In the genomic region with DNA sequence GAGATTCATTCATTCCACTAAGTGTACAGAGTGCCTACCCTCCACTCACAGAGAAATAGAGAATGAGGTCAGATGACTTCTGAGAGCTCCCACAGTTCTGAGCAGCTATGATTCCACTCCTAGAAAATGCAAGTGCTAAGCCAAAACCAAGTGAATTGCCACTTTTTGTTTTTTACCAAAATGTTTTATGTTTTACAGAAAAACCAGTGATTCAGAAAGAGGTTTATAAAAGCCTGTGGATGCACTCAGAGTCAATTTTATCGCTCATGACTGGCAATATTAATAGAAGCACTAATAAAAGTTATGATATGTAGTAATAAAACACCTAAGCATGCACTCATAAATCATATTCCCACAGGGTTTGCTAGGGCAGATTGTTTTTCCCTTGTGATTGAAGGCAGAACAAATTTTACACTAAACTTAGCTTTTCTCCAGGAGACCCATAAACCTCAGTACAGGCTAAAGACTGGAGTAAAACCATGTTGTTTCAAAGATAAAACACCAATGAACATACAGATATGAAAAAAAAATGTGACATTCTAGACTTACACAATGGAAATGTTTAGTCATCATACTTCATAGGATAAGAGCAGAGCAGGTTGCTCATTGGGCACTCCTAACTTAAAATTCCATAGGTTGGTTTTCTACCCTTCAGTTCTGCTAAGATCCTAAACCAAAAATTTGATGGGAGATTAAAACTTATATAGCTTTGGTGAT, we compare ENCODE assay signal across 28 cellular contexts.
DNase-seq lines count a peak whose midpoint lies in the region; ATAC-seq, FAIRE-seq and TF ChIP-seq lines count a peak whose summit lies in the region.
"Had no signal": no experiment of that assay in that cellular context is flagged by ENCODE, and none has a peak within 500 bp of the region (broad histone marks: within the 10 kb centered on the region; RNA-seq: fewer than 3 reads in every experiment).

No MANE protein-coding gene starts in this region.

- no peaks in the 10 kb centered on the region for H3K27me3 Mint-ChIP-seq in astrocyte (ENCODE audit: low read depth, unreplicated experiment)
- H3K27me3 Mint-ChIP-seq: naive thymus-derived CD8-positive, alpha-beta T cell had no signal

- H3K4me1 Mint-ChIP-seq in astrocyte (ENCODE audit: low read depth, unreplicated experiment) = no peaks in the 10 kb centered on the region
- H3K4me1 Mint-ChIP-seq: GM23338, WTC11 had no signal

- H3K4me3 ChIP-seq in astrocyte (ENCODE audit: insufficient read depth, low read depth, low read length) (no peak overlapping the region), fibroblast of pulmonary artery (replicated peaks; ENCODE audit: low read depth, low read length) (no peak overlapping the region)
- H3K4me3 ChIP-seq: BLaER1 treated with 17β-estradiol and CSF1 and Interleukin-3, amounts not matched to agents 10 nM and 100 nM; dorsolateral prefrontal cortex; GM23338; MG63; smooth muscle cell had no signal

- H3K27me3 ChIP-seq in astrocyte (ENCODE audit: insufficient read depth, low read length) = no peaks in the 10 kb centered on the region
- H3K27me3 ChIP-seq: BLaER1 treated with 17β-estradiol and CSF1 and Interleukin-3, amounts not matched to agents 10 nM and 100 nM; dorsolateral prefrontal cortex; MG63 had no signal

- no peak overlapping the region for H3K27ac ChIP-seq in astrocyte (ENCODE audit: low read depth, low read length)
- H3K27ac ChIP-seq: BLaER1 treated with 17β-estradiol and CSF1 and Interleukin-3, amounts not matched to agents 10 nM and 100 nM; dorsolateral prefrontal cortex had no signal

- ATAC-seq in HG02938 (IDR thresholded peaks at IDR 0.05; ENCODE audit: unreplicated experiment) (no peak), HG02678 (IDR thresholded peaks at IDR 0.05; ENCODE audit: unreplicated experiment) (no peak), GM18505 (IDR thresholded peaks at IDR 0.05; ENCODE audit: unreplicated experiment) (no peak)
- ATAC-seq: activated CD8-positive, alpha-beta T cell treated with anti-CD3 and anti-CD28 coated beads, Interleukin-2, amount 10 ng/mL, durations not matched to agents 7 days and 5 days; GM23338; naive thymus-derived CD8-positive, alpha-beta T cell; Right ventricle myocardium inferior; WTC11 had no signal

- DNase-seq in GM04503 (ENCODE audit: low read depth) (peak; percentile 53), astrocyte (ENCODE audit: low read depth) (peak; percentile 86), fibroblast of pulmonary artery (ENCODE audit: low read depth) (peak; percentile 40), stromal cell of bone marrow (ENCODE audit: low read depth) (peak; percentile 84), DMS53 treated with DMSO at 0.1 percent for 48 hours (lab: John Stamatoyannopoulos, UW; ENCODE audit: unreplicated experiment) (no peak)
- DNase-seq: activated CD8-positive, alpha-beta T cell treated with anti-CD3 and anti-CD28 coated beads, Interleukin-2, amount 10 ng/mL, durations not matched to agents 7 days and 5 days; activated naive CD4-positive, alpha-beta T cell treated with anti-CD3 and anti-CD28 coated beads, Interleukin-2, amount 50 U/mL, for 16 hours; activated T-cell treated with anti-CD3 and anti-CD28 coated beads, Interleukin-2, amount 50 U/mL, for 48 hours; dorsolateral prefrontal cortex; GF-D8; islet precursor cell; mammary epithelial cell; MG63; naive thymus-derived CD8-positive, alpha-beta T cell; NCI-H1694; NCI-H446; stimulated activated CD4-positive, alpha-beta T cell treated with anti-CD3 and anti-CD28 coated beads, Interleukin-4, amount 100 ng/mL, for 24 hours had no signal

- no peak for TF ChIP-seq POLR2A in GM18505 (IDR thresholded peaks at IDR 0.05; ENCODE audit: borderline replicate concordance, extremely low read depth, insufficient read depth, insufficient read length)

- H4K20me1 ChIP-seq in astrocyte (ENCODE audit: insufficient read depth, low read length) = no peaks in the 10 kb centered on the region
- H4K20me1 ChIP-seq: BLaER1 treated with 17β-estradiol and CSF1 and Interleukin-3, amounts not matched to agents 10 nM and 100 nM had no signal

- H3K36me3 Mint-ChIP-seq in astrocyte (ENCODE audit: low read depth, unreplicated experiment) = peaks cover 7% of the 10 kb centered on the region

- no peak overlapping the region for H3K27ac Mint-ChIP-seq in astrocyte (ENCODE audit: unreplicated experiment)
- H3K27ac Mint-ChIP-seq: activated CD8-positive, alpha-beta T cell treated with anti-CD3 and anti-CD28 coated beads, Interleukin-2, amount 10 ng/mL, durations not matched to agents 7 days and 5 days; GM23338; naive thymus-derived CD8-positive, alpha-beta T cell; T-helper 1 cell treated with Interleukin-12 subunit alpha and Interleukin-12 subunit beta and Interleukin-4 antibody, amounts not matched to agents 30 μg/mL and 1 μg/mL, for 36 hours; WTC11 had no signal

- H3K4me2 ChIP-seq in astrocyte (ENCODE audit: low read length) = no peak overlapping the region
- H3K4me2 ChIP-seq: BLaER1 treated with 17β-estradiol and CSF1 and Interleukin-3, amounts not matched to agents 10 nM and 100 nM; GM23338; smooth muscle cell had no signal

- no peaks in the 10 kb centered on the region for H3K4me1 ChIP-seq in astrocyte (ENCODE audit: insufficient read depth, low read length)
- H3K4me1 ChIP-seq: BLaER1 treated with 17β-estradiol and CSF1 and Interleukin-3, amounts not matched to agents 10 nM and 100 nM had no signal

- FAIRE-seq in astrocyte (lab: Jason Lieb, UNC) = no peak
- FAIRE-seq: bronchial epithelial cell, urothelium cell line had no signal

- H2AFZ ChIP-seq in astrocyte (ENCODE audit: low read depth, low read length) = no peak overlapping the region
- H2AFZ ChIP-seq: GM23338 had no signal

- peaks cover 5% of the 10 kb centered on the region for H3K9me3 ChIP-seq in astrocyte (ENCODE audit: insufficient read depth, low read depth, low read length)
- H3K9me3 ChIP-seq: MG63 had no signal

- H3K4me3 Mint-ChIP-seq in astrocyte (ENCODE audit: unreplicated experiment) = no peak overlapping the region
- H3K4me3 Mint-ChIP-seq: activated CD8-positive, alpha-beta T cell treated with anti-CD3 and anti-CD28 coated beads, Interleukin-2, amount 10 ng/mL, durations not matched to agents 7 days and 5 days; GM23338; naive thymus-derived CD8-positive, alpha-beta T cell; T-helper 1 cell treated with Interleukin-12 subunit alpha and Interleukin-12 subunit beta and Interleukin-4 antibody, amounts not matched to agents 30 μg/mL and 1 μg/mL, for 36 hours; WTC11 had no signal

- H3K79me2 ChIP-seq in astrocyte (ENCODE audit: insufficient read depth, low read length) = no peaks in the 10 kb centered on the region

- H3K36me3 ChIP-seq in astrocyte (ENCODE audit: insufficient read depth, low read length) = no peaks in the 10 kb centered on the region

- H3K9ac ChIP-seq in astrocyte (ENCODE audit: low read length) = no peak overlapping the region
- H3K9ac ChIP-seq: BLaER1 treated with 17β-estradiol and CSF1 and Interleukin-3, amounts not matched to agents 10 nM and 100 nM had no signal

- peaks cover 18% of the 10 kb centered on the region for H3K9me3 Mint-ChIP-seq in astrocyte (ENCODE audit: unreplicated experiment)
- H3K9me3 Mint-ChIP-seq: naive thymus-derived CD8-positive, alpha-beta T cell; T-helper 1 cell treated with Interleukin-12 subunit alpha and Interleukin-12 subunit beta and Interleukin-4 antibody, amounts not matched to agents 30 μg/mL and 1 μg/mL, for 36 hours had no signal

- TF ChIP-seq CTCF in astrocyte (IDR thresholded peaks at IDR 0.05; ENCODE audit: insufficient read depth, low read depth, low read length) = no peak
- no peak for TF ChIP-seq CTCF in fibroblast of pulmonary artery (IDR thresholded peaks at IDR 0.05; ENCODE audit: low read length, missing control alignments)
